Comparison of ENCODE assay signal across 16 cellular contexts in the genomic region with DNA sequence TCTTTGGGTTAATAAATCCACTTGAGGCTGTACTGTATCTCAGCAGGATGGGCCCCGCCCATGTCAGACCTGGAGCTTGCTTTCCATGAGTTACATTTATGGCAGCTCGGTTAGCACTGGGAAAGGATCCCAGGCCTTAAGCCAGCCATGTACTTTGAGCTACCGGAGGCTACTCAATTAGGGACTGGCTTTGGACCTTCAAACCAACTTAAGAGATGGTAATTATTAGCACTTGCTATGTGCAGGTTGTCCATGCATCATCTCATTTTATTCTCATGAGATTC.
"Had no signal": no experiment of that assay in that cellular context is flagged by ENCODE, and none has a peak within 500 bp of the region (broad histone marks: within the 10 kb centered on the region; RNA-seq: fewer than 3 reads in every experiment).

No MANE protein-coding gene starts in this region.

- H3K27ac ChIP-seq: cardiac muscle cell, tibial artery, vagina had no signal

- H3K27ac Mint-ChIP-seq: activated CD4-positive, alpha-beta memory T cell treated with anti-CD3 and anti-CD28 coated beads, Interleukin-2, amount 10 ng/mL, durations not matched to agents 7 days and 5 days; activated CD8-positive, alpha-beta memory T cell treated with anti-CD3 and anti-CD28 coated beads, Interleukin-2, amount 10 ng/mL, durations not matched to agents 7 days and 5 days; activated naive CD8-positive, alpha-beta T cell; effector memory CD8-positive, alpha-beta T cell; naive thymus-derived CD8-positive, alpha-beta T cell; T-cell had no signal

- H3K4me3 Mint-ChIP-seq: activated CD4-positive, alpha-beta memory T cell treated with anti-CD3 and anti-CD28 coated beads, Interleukin-2, amount 10 ng/mL, durations not matched to agents 7 days and 5 days; activated CD8-positive, alpha-beta memory T cell treated with anti-CD3 and anti-CD28 coated beads, Interleukin-2, amount 10 ng/mL, durations not matched to agents 7 days and 5 days; activated naive CD8-positive, alpha-beta T cell; effector memory CD8-positive, alpha-beta T cell; naive thymus-derived CD8-positive, alpha-beta T cell; T-cell had no signal

- H3K4me3 ChIP-seq: cardiac muscle cell, tibial artery, vagina had no signal

- H3K27me3 ChIP-seq: tibial artery, vagina had no signal

- H3K9me3 ChIP-seq: tibial artery, vagina had no signal

- H3K9me3 Mint-ChIP-seq: activated CD4-positive, alpha-beta memory T cell treated with anti-CD3 and anti-CD28 coated beads, Interleukin-2, amount 10 ng/mL, durations not matched to agents 7 days and 5 days; effector memory CD8-positive, alpha-beta T cell; naive thymus-derived CD8-positive, alpha-beta T cell; T-cell had no signal

- H3K36me3 Mint-ChIP-seq: activated CD8-positive, alpha-beta memory T cell treated with anti-CD3 and anti-CD28 coated beads, Interleukin-2, amount 10 ng/mL, durations not matched to agents 7 days and 5 days; activated naive CD8-positive, alpha-beta T cell; T-cell had no signal

- H3K4me1 ChIP-seq: tibial artery had no signal

- DNase-seq: activated CD4-positive, alpha-beta memory T cell treated with anti-CD3 and anti-CD28 coated beads, Interleukin-2, amount 10 ng/mL, durations not matched to agents 7 days and 5 days; activated CD4-positive, alpha-beta T cell treated with anti-CD3 and anti-CD28 coated beads for 48 hours; activated CD4-positive, CD25-positive, alpha-beta regulatory T cell; activated CD8-positive, alpha-beta memory T cell treated with anti-CD3 and anti-CD28 coated beads, Interleukin-2, amount 10 ng/mL, durations not matched to agents 7 days and 5 days; effector memory CD8-positive, alpha-beta T cell; kidney; mesenchymal stem cell; naive thymus-derived CD8-positive, alpha-beta T cell; stimulated activated CD4-positive, alpha-beta T cell treated with anti-CD3 and anti-CD28 coated beads, Interleukin-2, amount 100 ng/mL, for 24 hours; stimulated activated naive CD4-positive, alpha-beta T cell treated with Interleukin-2 at 50 U/mL for 16 hours; T-cell; T1000; tibial artery had no signal

- H3K36me3 ChIP-seq: cardiac muscle cell, tibial artery, vagina had no signal

- H3K4me1 Mint-ChIP-seq: naive thymus-derived CD8-positive, alpha-beta T cell had no signal

- ATAC-seq: activated CD8-positive, alpha-beta memory T cell treated with anti-CD3 and anti-CD28 coated beads, Interleukin-2, amount 10 ng/mL, durations not matched to agents 7 days and 5 days; effector memory CD8-positive, alpha-beta T cell; naive thymus-derived CD8-positive, alpha-beta T cell; T-cell had no signal
